8 cellular contexts compared by ENCODE assay signal in the genomic region with DNA sequence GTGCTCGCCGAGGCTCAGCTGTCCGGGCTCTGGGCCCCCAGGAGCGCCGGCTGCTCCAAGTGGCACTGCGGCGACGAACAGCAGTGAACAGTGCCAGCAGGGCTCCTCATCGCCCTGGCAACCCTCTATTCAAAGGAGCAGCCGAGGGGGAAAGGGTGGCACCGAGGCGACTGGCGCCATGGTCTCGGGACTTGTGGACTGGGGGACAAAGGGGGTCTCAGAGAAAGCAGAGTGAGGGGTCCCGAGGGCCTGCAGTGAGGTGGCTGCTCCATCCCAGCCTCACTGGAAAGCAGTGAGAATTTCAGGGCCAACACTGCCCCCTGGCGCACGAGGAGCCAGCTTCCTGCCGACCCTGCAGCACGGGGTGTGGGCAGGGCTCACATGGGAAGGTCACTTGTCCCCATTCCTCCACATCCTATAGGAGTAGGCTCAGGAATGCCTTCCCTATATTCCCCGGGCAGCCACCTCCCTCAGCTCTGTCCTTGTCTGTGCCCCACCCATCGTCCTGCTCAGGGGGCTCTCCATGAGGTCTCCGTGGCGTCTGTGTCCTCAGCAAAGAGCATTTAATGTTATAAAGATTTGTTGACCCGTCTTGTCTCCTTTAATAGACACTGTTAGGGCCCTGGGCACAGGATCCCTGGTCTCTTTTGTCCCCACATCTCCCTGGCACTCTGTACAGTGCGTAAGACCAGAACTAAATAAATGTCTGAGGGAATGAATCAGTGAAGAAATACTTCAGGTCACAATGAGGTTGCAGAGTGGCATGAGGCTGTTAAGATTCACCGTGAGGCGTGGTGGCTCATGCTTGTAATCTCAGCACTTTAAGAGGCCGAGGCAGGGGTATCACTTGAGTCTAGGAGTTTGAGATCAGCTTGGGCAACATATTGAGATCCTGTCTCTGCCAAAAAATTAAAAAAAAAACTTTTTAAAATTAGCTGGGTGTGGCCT. TPM values are rescaled to one million over a fixed set of nuclear protein-coding genes. Genes with fewer than 3 reads are reported as not detected.
DNase-seq lines count a peak whose midpoint lies in the region; ATAC-seq and TF ChIP-seq lines count a peak whose summit lies in the region.

No MANE protein-coding gene starts in this region.

- no peak overlapping the region for H3K27ac Mint-ChIP-seq in activated CD8-positive, alpha-beta T cell treated with anti-CD3 and anti-CD28 coated beads for 36 hours
- H3K27ac Mint-ChIP-seq in effector memory CD8-positive, alpha-beta T cell, result no peak overlapping the region

- intact Hi-C loops in activated CD8-positive, alpha-beta T cell treated with anti-CD3 and anti-CD28 coated beads for 36 hours (cut with micrococcal nuclease), result no loop called here

- peak; percentile 72 for TF ChIP-seq CTCF in GM13976 (IDR thresholded peaks at IDR 0.05; ENCODE audit: borderline replicate concordance, control extremely low read depth, extremely low read depth, insufficient read depth, missing control alignments)
- TF ChIP-seq CTCF in activated CD8-positive, alpha-beta T cell treated with anti-CD3 and anti-CD28 coated beads for 36 hours (IDR thresholded peaks at IDR 0.05), result peak; percentile 83

- POLR2A ChIA-PET in activated CD8-positive, alpha-beta T cell treated with anti-CD3 and anti-CD28 coated beads for 36 hours (lab: Charles Lee), result no interaction called here

- CTCF ChIA-PET in activated CD8-positive, alpha-beta T cell treated with anti-CD3 and anti-CD28 coated beads for 36 hours (lab: Charles Lee), result interaction anchor here (1.2 to 2.9 kb wide), 8 partner anchors 10 to 191 kb away, joined by 3 to 13 read pairs (median 6); no protein-coding TSS in a partner anchor

- ATAC-seq in activated CD8-positive, alpha-beta T cell treated with anti-CD3 and anti-CD28 coated beads for 36 hours, result peak; percentile 79
- peak; percentile 52 for ATAC-seq in effector memory CD8-positive, alpha-beta T cell (replicated peaks)
- ATAC-seq in HG03571 (IDR thresholded peaks at IDR 0.05; ENCODE audit: unreplicated experiment), result no peak

- peak; percentile 82 for DNase-seq in A172 (ENCODE audit: low spot score)
- DNase-seq in GM13976 (ENCODE audit: low spot score), result peak; percentile 80
- DNase-seq in NCI-H345 treated with DMSO at 0.1 percent for 48 hours (lab: John Stamatoyannopoulos, UW; ENCODE audit: unreplicated experiment), result peak; percentile 77
- peak; percentile 81 for DNase-seq in activated CD8-positive, alpha-beta T cell treated with anti-CD3 and anti-CD28 coated beads for 36 hours
- DNase-seq in effector memory CD8-positive, alpha-beta T cell, result peak; percentile 51 to 55 (median 54)
- DNase-seq in midbrain (lab: John Stamatoyannopoulos, UW), result peak; percentile 81
- peak; percentile 14 to 38 for DNase-seq in stimulated activated CD8-positive, alpha-beta memory T cell treated with anti-CD3 and anti-CD28 coated beads, Interleukin-2, amount 100 ng/mL, for 1 hour (ENCODE audit: low read depth in 2 of 2)

- in situ Hi-C loops in GM13976 (cut with MboI; ENCODE audit: low sequenced_read_pairs, unreplicated experiment), result no loop called here

- H3K36me3 Mint-ChIP-seq in activated CD8-positive, alpha-beta T cell treated with anti-CD3 and anti-CD28 coated beads for 36 hours (ENCODE audit: low read depth), result no peaks in the 10 kb centered on the region
- no peaks in the 10 kb centered on the region for H3K36me3 Mint-ChIP-seq in effector memory CD8-positive, alpha-beta T cell (ENCODE audit: insufficient read depth)

- H3K27me3 Mint-ChIP-seq in activated CD8-positive, alpha-beta T cell treated with anti-CD3 and anti-CD28 coated beads for 36 hours, result no peaks in the 10 kb centered on the region
- peaks cover 8 to 15% of the 10 kb centered on the region in 2 donors for H3K27me3 Mint-ChIP-seq in effector memory CD8-positive, alpha-beta T cell

- H3K4me3 Mint-ChIP-seq in activated CD8-positive, alpha-beta T cell treated with anti-CD3 and anti-CD28 coated beads for 36 hours, result no peak overlapping the region
- H3K4me3 Mint-ChIP-seq in effector memory CD8-positive, alpha-beta T cell, result no peak overlapping the region

- no peaks in the 10 kb centered on the region for H3K9me3 Mint-ChIP-seq in activated CD8-positive, alpha-beta T cell treated with anti-CD3 and anti-CD28 coated beads for 36 hours
- H3K9me3 Mint-ChIP-seq in effector memory CD8-positive, alpha-beta T cell, result no peaks in the 10 kb centered on the region

- H3K4me1 Mint-ChIP-seq in activated CD8-positive, alpha-beta T cell treated with anti-CD3 and anti-CD28 coated beads for 36 hours (ENCODE audit: low read depth), result peaks cover 11% of the 10 kb centered on the region
- H3K4me1 Mint-ChIP-seq in effector memory CD8-positive, alpha-beta T cell (ENCODE audit: low read depth in 2 of 2), result peaks cover 18 to 19% of the 10 kb centered on the region in 2 donors

RNA-seq across cellular contexts. Expression of gene LRFN4, which starts 26.4 kb away (rescaled TPM):
- 54.7 and 63.3 TPM in 2 replicates for total RNA-seq in A172 (2014; rRNA removed; shearing (Covaris generic))
- 10 to 100 TPM; 36.0 to 39.2 TPM for total RNA-seq in activated CD8-positive, alpha-beta T cell treated with anti-CD3 and anti-CD28 coated beads for 36 hours

RNA-seq across cellular contexts. Expression of gene RCE1, which starts 40.1 kb away (rescaled TPM):
- 26.7 and 27.2 TPM in 2 replicates for total RNA-seq in A172 (2014; rRNA removed; shearing (Covaris generic))
- total RNA-seq in activated CD8-positive, alpha-beta T cell treated with anti-CD3 and anti-CD28 coated beads for 36 hours, result 10 to 100 TPM; 22.1 to 26.8 TPM

Comparison
In these comparisons a context has a peak if more than half of its experiments do, and no peak if none do; other contexts are left out.
1. DNase-seq: peak in every context shown above with its lines; median percentile 82 in A172; 81 in activated CD8-positive, alpha-beta T cell treated with anti-CD3 and anti-CD28 coated beads for 36 hours; 81 in midbrain; 80 in GM13976; 77 in NCI-H345 treated with DMSO at 0.1 percent for 48 hours; 54 in effector memory CD8-positive, alpha-beta T cell; 26 in stimulated activated CD8-positive, alpha-beta memory T cell treated with anti-CD3 and anti-CD28 coated beads, Interleukin-2, amount 100 ng/mL, for 1 hour.